ENCODE assay signal across 1 cellular context in the genomic region with DNA sequence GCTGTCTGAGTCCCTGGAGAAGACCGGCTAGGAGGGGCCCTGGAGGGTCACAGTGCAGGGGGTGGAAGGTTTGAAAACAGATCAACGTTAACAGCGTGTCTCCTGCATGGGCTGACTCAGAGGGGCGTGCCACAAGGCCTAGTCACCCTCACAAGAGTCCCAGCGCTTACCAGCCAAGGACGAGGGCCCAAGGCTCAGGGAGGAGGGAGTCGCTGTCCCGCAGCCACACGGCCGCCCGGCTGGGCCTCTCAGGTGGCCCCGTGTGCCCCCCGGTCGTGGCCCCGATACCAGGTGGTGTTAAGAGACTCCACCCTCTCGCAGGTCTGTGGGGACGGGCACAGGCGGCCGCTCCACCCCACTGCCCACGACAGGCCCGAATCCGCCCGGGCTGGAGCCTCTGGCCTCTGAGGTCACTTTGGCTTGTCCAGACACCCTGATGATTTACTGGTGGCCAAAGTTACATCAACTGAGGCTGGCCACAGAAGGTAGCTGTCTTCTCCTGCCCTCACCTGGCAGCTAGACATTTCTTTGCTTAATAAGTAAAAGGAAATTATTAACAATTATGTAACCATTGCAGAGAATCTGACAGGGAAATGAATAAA.
TF ChIP-seq lines count a peak whose summit lies in the region.

No MANE protein-coding gene starts in this region.

TF ChIP-seq in K562, 482 proteins besides CTCF, POLR2A, EP300 and RAD21 (continued from another document):
- TF ChIP-seq, protein P1, sequence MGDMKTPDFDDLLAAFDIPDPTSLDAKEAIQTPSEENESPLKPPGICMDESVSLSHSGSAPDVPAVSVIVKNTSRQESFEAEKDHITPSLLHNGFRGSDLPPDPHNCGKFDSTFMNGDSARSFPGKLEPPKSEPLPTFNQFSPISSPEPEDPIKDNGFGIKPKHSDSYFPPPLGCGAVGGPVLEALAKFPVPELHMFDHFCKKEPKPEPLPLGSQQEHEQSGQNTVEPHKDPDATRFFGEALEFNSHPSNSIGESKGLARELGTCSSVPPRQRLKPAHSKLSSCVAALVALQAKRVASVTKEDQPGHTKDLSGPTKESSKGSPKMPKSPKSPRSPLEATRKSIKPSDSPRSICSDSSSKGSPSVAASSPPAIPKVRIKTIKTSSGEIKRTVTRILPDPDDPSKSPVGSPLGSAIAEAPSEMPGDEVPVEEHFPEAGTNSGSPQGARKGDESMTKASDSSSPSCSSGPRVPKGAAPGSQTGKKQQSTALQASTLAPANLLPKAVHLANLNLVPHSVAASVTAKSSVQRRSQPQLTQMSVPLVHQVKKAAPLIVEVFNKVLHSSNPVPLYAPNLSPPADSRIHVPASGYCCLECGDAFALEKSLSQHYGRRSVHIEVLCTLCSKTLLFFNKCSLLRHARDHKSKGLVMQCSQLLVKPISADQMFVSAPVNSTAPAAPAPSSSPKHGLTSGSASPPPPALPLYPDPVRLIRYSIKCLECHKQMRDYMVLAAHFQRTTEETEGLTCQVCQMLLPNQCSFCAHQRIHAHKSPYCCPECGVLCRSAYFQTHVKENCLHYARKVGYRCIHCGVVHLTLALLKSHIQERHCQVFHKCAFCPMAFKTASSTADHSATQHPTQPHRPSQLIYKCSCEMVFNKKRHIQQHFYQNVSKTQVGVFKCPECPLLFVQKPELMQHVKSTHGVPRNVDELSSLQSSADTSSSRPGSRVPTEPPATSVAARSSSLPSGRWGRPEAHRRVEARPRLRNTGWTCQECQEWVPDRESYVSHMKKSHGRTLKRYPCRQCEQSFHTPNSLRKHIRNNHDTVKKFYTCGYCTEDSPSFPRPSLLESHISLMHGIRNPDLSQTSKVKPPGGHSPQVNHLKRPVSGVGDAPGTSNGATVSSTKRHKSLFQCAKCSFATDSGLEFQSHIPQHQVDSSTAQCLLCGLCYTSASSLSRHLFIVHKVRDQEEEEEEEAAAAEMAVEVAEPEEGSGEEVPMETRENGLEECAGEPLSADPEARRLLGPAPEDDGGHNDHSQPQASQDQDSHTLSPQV (IDR thresholded peaks at IDR 0.05), result no peak
- TF ChIP-seq FOSL1 (tag; conservative IDR thresholded peaks at IDR 0.05), result peak; percentile 76
- no peak for TF ChIP-seq MEF2A (IDR thresholded peaks at IDR 0.05; ENCODE audit: control insufficient read depth, low read depth, low read length)
- TF ChIP-seq FOXA1 (IDR thresholded peaks at IDR 0.05; ENCODE audit: borderline replicate concordance), result no peak
- no peak for TF ChIP-seq JUNB (CRISPR knock-in tag; conservative IDR thresholded peaks at IDR 0.05)
- no peak for TF ChIP-seq ASH1L (IDR thresholded peaks at IDR 0.05; ENCODE audit: borderline replicate concordance, low read depth, partially characterized antibody)
- TF ChIP-seq, protein P2, sequence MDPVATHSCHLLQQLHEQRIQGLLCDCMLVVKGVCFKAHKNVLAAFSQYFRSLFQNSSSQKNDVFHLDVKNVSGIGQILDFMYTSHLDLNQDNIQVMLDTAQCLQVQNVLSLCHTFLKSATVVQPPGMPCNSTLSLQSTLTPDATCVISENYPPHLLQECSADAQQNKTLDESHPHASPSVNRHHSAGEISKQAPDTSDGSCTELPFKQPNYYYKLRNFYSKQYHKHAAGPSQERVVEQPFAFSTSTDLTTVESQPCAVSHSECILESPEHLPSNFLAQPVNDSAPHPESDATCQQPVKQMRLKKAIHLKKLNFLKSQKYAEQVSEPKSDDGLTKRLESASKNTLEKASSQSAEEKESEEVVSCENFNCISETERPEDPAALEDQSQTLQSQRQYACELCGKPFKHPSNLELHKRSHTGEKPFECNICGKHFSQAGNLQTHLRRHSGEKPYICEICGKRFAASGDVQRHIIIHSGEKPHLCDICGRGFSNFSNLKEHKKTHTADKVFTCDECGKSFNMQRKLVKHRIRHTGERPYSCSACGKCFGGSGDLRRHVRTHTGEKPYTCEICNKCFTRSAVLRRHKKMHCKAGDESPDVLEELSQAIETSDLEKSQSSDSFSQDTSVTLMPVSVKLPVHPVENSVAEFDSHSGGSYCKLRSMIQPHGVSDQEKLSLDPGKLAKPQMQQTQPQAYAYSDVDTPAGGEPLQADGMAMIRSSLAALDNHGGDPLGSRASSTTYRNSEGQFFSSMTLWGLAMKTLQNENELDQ (CRISPR knock-in tag; IDR thresholded peaks at IDR 0.05; ENCODE audit: borderline replicate concordance), result no peak
- TF ChIP-seq, protein P3, sequence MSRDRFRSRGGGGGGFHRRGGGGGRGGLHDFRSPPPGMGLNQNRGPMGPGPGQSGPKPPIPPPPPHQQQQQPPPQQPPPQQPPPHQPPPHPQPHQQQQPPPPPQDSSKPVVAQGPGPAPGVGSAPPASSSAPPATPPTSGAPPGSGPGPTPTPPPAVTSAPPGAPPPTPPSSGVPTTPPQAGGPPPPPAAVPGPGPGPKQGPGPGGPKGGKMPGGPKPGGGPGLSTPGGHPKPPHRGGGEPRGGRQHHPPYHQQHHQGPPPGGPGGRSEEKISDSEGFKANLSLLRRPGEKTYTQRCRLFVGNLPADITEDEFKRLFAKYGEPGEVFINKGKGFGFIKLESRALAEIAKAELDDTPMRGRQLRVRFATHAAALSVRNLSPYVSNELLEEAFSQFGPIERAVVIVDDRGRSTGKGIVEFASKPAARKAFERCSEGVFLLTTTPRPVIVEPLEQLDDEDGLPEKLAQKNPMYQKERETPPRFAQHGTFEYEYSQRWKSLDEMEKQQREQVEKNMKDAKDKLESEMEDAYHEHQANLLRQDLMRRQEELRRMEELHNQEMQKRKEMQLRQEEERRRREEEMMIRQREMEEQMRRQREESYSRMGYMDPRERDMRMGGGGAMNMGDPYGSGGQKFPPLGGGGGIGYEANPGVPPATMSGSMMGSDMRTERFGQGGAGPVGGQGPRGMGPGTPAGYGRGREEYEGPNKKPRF (IDR thresholded peaks at IDR 0.05; ENCODE audit: low read depth, low read length), result no peak
- TF ChIP-seq, protein P4, sequence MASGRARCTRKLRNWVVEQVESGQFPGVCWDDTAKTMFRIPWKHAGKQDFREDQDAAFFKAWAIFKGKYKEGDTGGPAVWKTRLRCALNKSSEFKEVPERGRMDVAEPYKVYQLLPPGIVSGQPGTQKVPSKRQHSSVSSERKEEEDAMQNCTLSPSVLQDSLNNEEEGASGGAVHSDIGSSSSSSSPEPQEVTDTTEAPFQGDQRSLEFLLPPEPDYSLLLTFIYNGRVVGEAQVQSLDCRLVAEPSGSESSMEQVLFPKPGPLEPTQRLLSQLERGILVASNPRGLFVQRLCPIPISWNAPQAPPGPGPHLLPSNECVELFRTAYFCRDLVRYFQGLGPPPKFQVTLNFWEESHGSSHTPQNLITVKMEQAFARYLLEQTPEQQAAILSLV (tag; IDR thresholded peaks at IDR 0.05), result no peak
- no peak for TF ChIP-seq TCF7 (IDR thresholded peaks at IDR 0.05; ENCODE audit: borderline replicate concordance)
- no peak for TF ChIP-seq CREBBP (IDR thresholded peaks at IDR 0.05; ENCODE audit: low read depth, low read length)
- TF ChIP-seq ESRRA (IDR thresholded peaks at IDR 0.05; ENCODE audit: borderline replicate concordance, low read depth), result no peak
- no peak for TF ChIP-seq FOS (IDR thresholded peaks at IDR 0.05; ENCODE audit: extremely low read depth, insufficient read length)
- TF ChIP-seq SREBF2 (CRISPR knock-in tag; IDR thresholded peaks at IDR 0.05), result no peak
- TF ChIP-seq, protein P5, sequence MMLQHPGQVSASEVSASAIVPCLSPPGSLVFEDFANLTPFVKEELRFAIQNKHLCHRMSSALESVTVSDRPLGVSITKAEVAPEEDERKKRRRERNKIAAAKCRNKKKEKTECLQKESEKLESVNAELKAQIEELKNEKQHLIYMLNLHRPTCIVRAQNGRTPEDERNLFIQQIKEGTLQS (IDR thresholded peaks at IDR 0.05), result 0 out of 2 replicates have a peak, but pooled peaks have one; percentile 16
- TF ChIP-seq, protein P5 (CRISPR knock-in tag; conservative IDR thresholded peaks at IDR 0.05), result no peak
- no peak for TF ChIP-seq ELF4 (CRISPR knock-in tag; IDR thresholded peaks at IDR 0.05)
- TF ChIP-seq ZNF263 (CRISPR knock-in tag; IDR thresholded peaks at IDR 0.05; ENCODE audit: borderline replicate concordance), result peak; percentile 66; the same call in 1 of the 2 replicates
- TF ChIP-seq, protein P6, sequence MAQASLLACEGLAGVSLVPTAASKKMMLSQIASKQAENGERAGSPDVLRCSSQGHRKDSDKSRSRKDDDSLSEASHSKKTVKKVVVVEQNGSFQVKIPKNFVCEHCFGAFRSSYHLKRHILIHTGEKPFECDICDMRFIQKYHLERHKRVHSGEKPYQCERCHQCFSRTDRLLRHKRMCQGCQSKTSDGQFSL (CRISPR knock-in tag; IDR thresholded peaks at IDR 0.05), result no peak
- TF ChIP-seq, protein P6 (tag; IDR thresholded peaks at IDR 0.05), result no peak
- no peak for TF ChIP-seq FOXK1 (CRISPR knock-in tag; IDR thresholded peaks at IDR 0.05; ENCODE audit: borderline replicate concordance)
- TF ChIP-seq, protein P7, sequence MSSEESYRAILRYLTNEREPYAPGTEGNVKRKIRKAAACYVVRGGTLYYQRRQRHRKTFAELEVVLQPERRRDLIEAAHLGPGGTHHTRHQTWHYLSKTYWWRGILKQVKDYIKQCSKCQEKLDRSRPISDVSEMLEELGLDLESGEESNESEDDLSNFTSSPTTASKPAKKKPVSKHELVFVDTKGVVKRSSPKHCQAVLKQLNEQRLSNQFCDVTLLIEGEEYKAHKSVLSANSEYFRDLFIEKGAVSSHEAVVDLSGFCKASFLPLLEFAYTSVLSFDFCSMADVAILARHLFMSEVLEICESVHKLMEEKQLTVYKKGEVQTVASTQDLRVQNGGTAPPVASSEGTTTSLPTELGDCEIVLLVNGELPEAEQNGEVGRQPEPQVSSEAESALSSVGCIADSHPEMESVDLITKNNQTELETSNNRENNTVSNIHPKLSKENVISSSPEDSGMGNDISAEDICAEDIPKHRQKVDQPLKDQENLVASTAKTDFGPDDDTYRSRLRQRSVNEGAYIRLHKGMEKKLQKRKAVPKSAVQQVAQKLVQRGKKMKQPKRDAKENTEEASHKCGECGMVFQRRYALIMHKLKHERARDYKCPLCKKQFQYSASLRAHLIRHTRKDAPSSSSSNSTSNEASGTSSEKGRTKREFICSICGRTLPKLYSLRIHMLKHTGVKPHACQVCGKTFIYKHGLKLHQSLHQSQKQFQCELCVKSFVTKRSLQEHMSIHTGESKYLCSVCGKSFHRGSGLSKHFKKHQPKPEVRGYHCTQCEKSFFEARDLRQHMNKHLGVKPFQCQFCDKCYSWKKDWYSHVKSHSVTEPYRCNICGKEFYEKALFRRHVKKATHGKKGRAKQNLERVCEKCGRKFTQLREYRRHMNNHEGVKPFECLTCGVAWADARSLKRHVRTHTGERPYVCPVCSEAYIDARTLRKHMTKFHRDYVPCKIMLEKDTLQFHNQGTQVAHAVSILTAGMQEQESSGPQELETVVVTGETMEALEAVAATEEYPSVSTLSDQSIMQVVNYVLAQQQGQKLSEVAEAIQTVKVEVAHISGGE (CRISPR knock-in tag; IDR thresholded peaks at IDR 0.05), result no peak
- no peak for TF ChIP-seq PHTF2 (CRISPR knock-in tag; IDR thresholded peaks at IDR 0.05)
